In the genomic region with DNA sequence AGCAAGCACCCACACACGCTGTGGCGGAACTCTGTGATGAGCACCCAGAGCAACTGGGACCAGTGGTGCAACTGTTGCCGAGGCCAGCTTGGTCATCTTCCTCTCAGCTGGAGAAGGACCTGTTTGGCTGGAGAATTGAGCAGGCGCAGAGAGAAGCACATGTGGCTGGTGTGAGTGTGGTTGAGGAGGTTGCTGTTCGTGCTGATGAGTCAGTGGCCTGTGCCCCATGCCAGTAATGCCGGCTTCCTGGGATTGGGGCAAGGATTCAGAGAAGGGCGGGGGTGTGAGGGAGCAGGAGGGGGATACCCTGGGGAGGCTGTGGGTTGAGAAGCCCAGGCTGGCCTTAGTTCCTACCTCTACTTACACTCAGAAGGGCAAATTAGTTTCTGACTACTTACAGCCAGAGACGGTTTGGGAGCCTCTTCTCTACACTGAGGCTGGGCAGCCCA, we compare ENCODE assay signal across 8 cellular contexts. TPM values are rescaled to one million over a fixed set of nuclear protein-coding genes. Genes with fewer than 3 reads are reported as not detected.
DNase-seq lines count a peak whose midpoint lies in the region; ATAC-seq and TF ChIP-seq lines count a peak whose summit lies in the region.

No MANE protein-coding gene starts in this region.

- H3K4me1 ChIP-seq in prostate gland (replicated peaks): no peaks in the 10 kb centered on the region

- no peak for TF ChIP-seq POLR2A in prostate gland (IDR thresholded peaks at IDR 0.05)

- peaks cover 2% of the 10 kb centered on the region for H3K9me3 Mint-ChIP-seq in activated naive CD8-positive, alpha-beta T cell treated with anti-CD3 and anti-CD28 coated beads, Interleukin-2, amount 10 ng/mL, durations not matched to agents 7 days and 5 days

- no peaks in the 10 kb centered on the region for H3K27me3 ChIP-seq in prostate gland (replicated peaks; ENCODE audit: insufficient read depth)

- no peaks in the 10 kb centered on the region for H3K9me3 ChIP-seq in prostate gland

- peak; percentile 35 for ATAC-seq in activated naive CD8-positive, alpha-beta T cell treated with anti-CD3 and anti-CD28 coated beads, Interleukin-2, amount 10 ng/mL, durations not matched to agents 7 days and 5 days (ENCODE audit: low read depth)
- ATAC-seq in HG02571 (IDR thresholded peaks at IDR 0.05; ENCODE audit: unreplicated experiment) (no peak), GM18861 (IDR thresholded peaks at IDR 0.05; ENCODE audit: unreplicated experiment) (no peak)

- POLR2A ChIA-PET in activated naive CD8-positive, alpha-beta T cell treated with anti-CD3 and anti-CD28 coated beads, Interleukin-2, amount 10 ng/mL, durations not matched to agents 7 days and 5 days (lab: Charles Lee): no interaction called here

- WGBS in prostate gland: 59% methylated on average over 8 of the region's 8 CpGs

- DNase-seq in stimulated activated naive CD4-positive, alpha-beta T cell treated with Interleukin-2 at 50 U/mL for 16 hours (lab: John Stamatoyannopoulos, UW): peak; percentile 4
- no peak for DNase-seq in stimulated activated naive CD4-positive, alpha-beta T cell (lab: John Stamatoyannopoulos, UW)
- no peak for DNase-seq in activated naive CD8-positive, alpha-beta T cell treated with anti-CD3 and anti-CD28 coated beads, Interleukin-2, amount 10 ng/mL, durations not matched to agents 7 days and 5 days
- DNase-seq in iris pigment epithelial cell (ENCODE audit: low read depth) (peak; percentile 90), ureter (ENCODE audit: low spot score) (peak; percentile 57), prostate gland (ENCODE audit: low spot score) (no peak)

- H3K4me1 Mint-ChIP-seq in activated naive CD8-positive, alpha-beta T cell treated with anti-CD3 and anti-CD28 coated beads, Interleukin-2, amount 10 ng/mL, durations not matched to agents 7 days and 5 days: peaks cover 42% of the 10 kb centered on the region

- H3K27ac Mint-ChIP-seq in activated naive CD8-positive, alpha-beta T cell treated with anti-CD3 and anti-CD28 coated beads, Interleukin-2, amount 10 ng/mL, durations not matched to agents 7 days and 5 days: peak overlapping the region; percentile 40

- no peak for TF ChIP-seq CTCF in prostate gland (IDR thresholded peaks at IDR 0.05)

- H3K36me3 ChIP-seq in prostate gland: no peaks in the 10 kb centered on the region

- no peaks in the 10 kb centered on the region for H3K36me3 Mint-ChIP-seq in activated naive CD8-positive, alpha-beta T cell treated with anti-CD3 and anti-CD28 coated beads, Interleukin-2, amount 10 ng/mL, durations not matched to agents 7 days and 5 days

- no peak overlapping the region for H3K27ac ChIP-seq in prostate gland

- H3K4me3 Mint-ChIP-seq in activated naive CD8-positive, alpha-beta T cell treated with anti-CD3 and anti-CD28 coated beads, Interleukin-2, amount 10 ng/mL, durations not matched to agents 7 days and 5 days: no peak overlapping the region

- H3K4me3 ChIP-seq in prostate gland: no peak overlapping the region

- intact Hi-C loops in prostate gland (cut with DNase I): no loop called here

- no peaks in the 10 kb centered on the region for H3K27me3 Mint-ChIP-seq in activated naive CD8-positive, alpha-beta T cell treated with anti-CD3 and anti-CD28 coated beads, Interleukin-2, amount 10 ng/mL, durations not matched to agents 7 days and 5 days

RNA-seq across cellular contexts. Expression of a gene that starts 57.5 kb away (rescaled TPM):
- total RNA-seq in activated naive CD8-positive, alpha-beta T cell treated with anti-CD3 and anti-CD28 coated beads, Interleukin-2, amount 10 ng/mL, durations not matched to agents 7 days and 5 days: not detected
- 0.55 TPM for total RNA-seq in ureter
- total RNA-seq in prostate gland: under 1 TPM in 1 of 2 donors, not detected in 1; 0.34 TPM

Comparison
In these comparisons a context has a peak if more than half of its experiments do, and no peak if none do; other contexts are left out.
1. DNase-seq: peak in stimulated activated naive CD4-positive, alpha-beta T cell treated with Interleukin-2 at 50 U/mL for 16 hours (single experiment), iris pigment epithelial cell (single experiment) and ureter (single experiment); none in stimulated activated naive CD4-positive, alpha-beta T cell (0 of 6), activated naive CD8-positive, alpha-beta T cell treated with anti-CD3 and anti-CD28 coated beads, Interleukin-2, amount 10 ng/mL, durations not matched to agents 7 days and 5 days (single experiment) and prostate gland (single experiment).